ENCODE assay signal across 12 cellular contexts in the genomic region with DNA sequence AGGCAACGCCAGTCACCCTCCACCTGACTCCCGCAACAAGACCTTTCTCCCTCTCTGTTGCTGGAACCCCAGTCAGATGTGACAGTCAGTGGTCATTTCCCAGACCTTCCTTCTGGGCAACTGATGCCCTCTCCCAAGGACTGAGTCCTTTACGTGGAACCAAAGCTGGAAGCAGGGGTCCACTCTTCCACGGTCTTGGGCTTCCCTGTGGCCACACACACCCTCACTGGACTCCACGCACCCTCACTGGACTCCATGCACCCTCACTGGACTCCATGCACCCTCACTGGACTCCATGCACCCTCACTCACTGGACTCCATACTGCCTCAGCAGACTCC. TPM values are rescaled to one million over a fixed set of nuclear protein-coding genes. Genes with fewer than 3 reads are reported as not detected.
A peak's percentile ranks its signal among the peaks of the same experiment; 100 is the strongest.
DNase-seq lines count a peak whose midpoint lies in the region; ATAC-seq and TF ChIP-seq lines count a peak whose summit lies in the region.
"Had no signal": no experiment of that assay in that cellular context is flagged by ENCODE, and none has a peak within 500 bp of the region (broad histone marks: within the 10 kb centered on the region; RNA-seq: fewer than 3 reads in every experiment).

No MANE protein-coding gene starts in this region.

- peaks cover 16 to 26% (median 17%) of the 10 kb centered on the region in 3 donors for H3K36me3 ChIP-seq in tibial artery

- peak overlapping the region; percentile 87 for H3K27ac ChIP-seq in RWPE1
- peak overlapping the region; percentile 61 to 79 for H3K27ac ChIP-seq in tibial artery
- H3K27ac ChIP-seq: epithelial cell of prostate had no signal

- H3K27me3 Mint-ChIP-seq in activated naive CD4-positive, alpha-beta T cell treated with anti-CD3 and anti-CD28 coated beads, Interleukin-2, amount 50 U/mL, for 24 hours: no peaks in the 10 kb centered on the region
- H3K27me3 Mint-ChIP-seq in activated naive CD4-positive, alpha-beta T cell treated with anti-CD3 and anti-CD28 coated beads, Interleukin-2, amount 10 ng/mL, durations not matched to agents 7 days and 5 days: no peaks in the 10 kb centered on the region
- H3K27me3 Mint-ChIP-seq in glutamatergic neuron (ENCODE audit: unreplicated experiment): peaks cover 13% of the 10 kb centered on the region

- H3K9me3 ChIP-seq in tibial artery: no peaks in the 10 kb centered on the region
- H3K9me3 ChIP-seq: Peyer's patch, right atrium auricular region had no signal

- H3K4me3 Mint-ChIP-seq in activated naive CD4-positive, alpha-beta T cell treated with anti-CD3 and anti-CD28 coated beads, Interleukin-2, amount 50 U/mL, for 24 hours: no peak overlapping the region
- H3K4me3 Mint-ChIP-seq in activated naive CD4-positive, alpha-beta T cell treated with anti-CD3 and anti-CD28 coated beads, Interleukin-2, amount 10 ng/mL, durations not matched to agents 7 days and 5 days: no peak overlapping the region
- H3K4me3 Mint-ChIP-seq in glutamatergic neuron (ENCODE audit: unreplicated experiment): peak overlapping the region; percentile 30

- DNase-seq in activated naive CD4-positive, alpha-beta T cell treated with anti-CD3 and anti-CD28 coated beads, Interleukin-2, amount 10 ng/mL, durations not matched to agents 7 days and 5 days: no peak
- DNase-seq in RWPE1 (ENCODE audit: low spot score): no peak
- DNase-seq in glutamatergic neuron: no peak
- no peak for DNase-seq in tibial artery
- no peak for DNase-seq in NOMO-1 treated with DMSO at 0.1 percent for 48 hours (lab: John Stamatoyannopoulos, UW; ENCODE audit: unreplicated experiment)
- no peak for DNase-seq in NCI-H1092 (lab: John Stamatoyannopoulos, UW)

- TF ChIP-seq CTCF in RWPE1 (conservative IDR thresholded peaks at IDR 0.05; ENCODE audit: low read depth): peak; percentile 56
- TF ChIP-seq CTCF in glutamatergic neuron (IDR thresholded peaks at IDR 0.05; ENCODE audit: partially characterized antibody, unreplicated experiment): peak; percentile 25
- TF ChIP-seq CTCF in tibial artery (IDR thresholded peaks at IDR 0.05): no peak

- ATAC-seq in GM21717 (IDR thresholded peaks at IDR 0.05; ENCODE audit: unreplicated experiment): no peak

- no peak overlapping the region for H3K4me3 ChIP-seq in tibial artery
- H3K4me3 ChIP-seq: Peyer's patch, right atrium auricular region had no signal

- peak overlapping the region; percentile 65 for H3K27ac Mint-ChIP-seq in activated naive CD4-positive, alpha-beta T cell treated with anti-CD3 and anti-CD28 coated beads, Interleukin-2, amount 50 U/mL, for 24 hours
- no peak overlapping the region for H3K27ac Mint-ChIP-seq in activated naive CD4-positive, alpha-beta T cell treated with anti-CD3 and anti-CD28 coated beads, Interleukin-2, amount 10 ng/mL, durations not matched to agents 7 days and 5 days
- peak overlapping the region; percentile 39 for H3K27ac Mint-ChIP-seq in glutamatergic neuron (ENCODE audit: unreplicated experiment)

- H3K27me3 ChIP-seq in tibial artery: no peaks in the 10 kb centered on the region
- H3K27me3 ChIP-seq: brain microvascular endothelial cell, Peyer's patch, right atrium auricular region had no signal

- H3K36me3 Mint-ChIP-seq in activated naive CD4-positive, alpha-beta T cell treated with anti-CD3 and anti-CD28 coated beads, Interleukin-2, amount 50 U/mL, for 24 hours: peaks cover 18% of the 10 kb centered on the region
- H3K36me3 Mint-ChIP-seq in activated naive CD4-positive, alpha-beta T cell treated with anti-CD3 and anti-CD28 coated beads, Interleukin-2, amount 10 ng/mL, durations not matched to agents 7 days and 5 days: peaks cover 36% of the 10 kb centered on the region
- H3K36me3 Mint-ChIP-seq in glutamatergic neuron (ENCODE audit: unreplicated experiment): peaks cover 4% of the 10 kb centered on the region

- H3K9me3 Mint-ChIP-seq in activated naive CD4-positive, alpha-beta T cell treated with anti-CD3 and anti-CD28 coated beads, Interleukin-2, amount 50 U/mL, for 24 hours: no peaks in the 10 kb centered on the region
- H3K9me3 Mint-ChIP-seq in activated naive CD4-positive, alpha-beta T cell treated with anti-CD3 and anti-CD28 coated beads, Interleukin-2, amount 10 ng/mL, durations not matched to agents 7 days and 5 days: peaks cover 1% of the 10 kb centered on the region
- H3K9me3 Mint-ChIP-seq in glutamatergic neuron (ENCODE audit: unreplicated experiment): peaks cover 12% of the 10 kb centered on the region

- CTCF ChIA-PET in activated naive CD4-positive, alpha-beta T cell treated with anti-CD3 and anti-CD28 coated beads, Interleukin-2, amount 10 ng/mL, durations not matched to agents 7 days and 5 days (lab: Charles Lee): interaction anchor here (0.6 to 9.7 kb wide), 23 partner anchors 9 to 152 kb away, joined by 3 to 473 read pairs (median 6); partner anchors contain the start of gene COPS7B
- CTCF ChIA-PET in RWPE1 (lab: Yijun Ruan, JAX): interaction anchor here (0.5 to 3.7 kb wide), 13 partner anchors 9 to 110 kb away, joined by 3 to 111 read pairs (median 4); no protein-coding TSS in a partner anchor

- peaks cover 38% of the 10 kb centered on the region for H3K4me1 Mint-ChIP-seq in activated naive CD4-positive, alpha-beta T cell treated with anti-CD3 and anti-CD28 coated beads, Interleukin-2, amount 50 U/mL, for 24 hours
- peaks cover 34% of the 10 kb centered on the region for H3K4me1 Mint-ChIP-seq in activated naive CD4-positive, alpha-beta T cell treated with anti-CD3 and anti-CD28 coated beads, Interleukin-2, amount 10 ng/mL, durations not matched to agents 7 days and 5 days
- peaks cover 21% of the 10 kb centered on the region for H3K4me1 Mint-ChIP-seq in glutamatergic neuron (ENCODE audit: low read depth, unreplicated experiment)

- POLR2A ChIA-PET in RWPE1 (lab: Yijun Ruan, JAX; ENCODE audit: low non-redundant PET): interaction anchor here (0.9 to 1.1 kb wide), 2 partner anchors 38 to 39 kb away, joined by 4 to 9 read pairs; no protein-coding TSS in a partner anchor

- peaks cover 0 to 58% (median 38%) of the 10 kb centered on the region in 4 donors for H3K4me1 ChIP-seq in tibial artery

- intact Hi-C loops in tibial artery (cut with DNase I; ENCODE audit: low total_unique reads): loop anchor here (2.0 kb wide), 1 partner anchor 39 kb away; no protein-coding TSS in a partner anchor

RNA-seq across cellular contexts. Expression of gene PTMA, which starts 7.1 kb away (rescaled TPM):
- total RNA-seq in glutamatergic neuron (ENCODE audit: unreplicated experiment): 948 TPM

Comparison
In these comparisons a context has a peak if more than half of its experiments do, and no peak if none do; other contexts are left out.
1. CTCF ChIP-seq: peak in RWPE1 (single experiment) and glutamatergic neuron (single experiment); none in tibial artery (0 of 2).